In genomic region chr5:89313044-89313443, GRCh38 we compare ENCODE assay signal across 9 cellular contexts.
A peak's percentile ranks its signal among the peaks of the same experiment; 100 is the strongest.
DNase-seq lines count a peak whose midpoint lies in the region; ATAC-seq and TF ChIP-seq lines count a peak whose summit lies in the region.
"Had no signal": no experiment of that assay in that cellular context is flagged by ENCODE, and none has a peak within 500 bp of the region (broad histone marks: within the 10 kb centered on the region; RNA-seq: fewer than 3 reads in every experiment).

No MANE protein-coding gene starts in this region.

- DNase-seq in NCI-H510A treated with DMSO at 0.1 percent for 48 hours (lab: John Stamatoyannopoulos, UW): peak; percentile 13
- no peak for DNase-seq in NCI-H510A (lab: John Stamatoyannopoulos, UW)
- peak; percentile 80 for DNase-seq in MG63
- peak; percentile 68 for DNase-seq in choroid plexus epithelial cell (ENCODE audit: low read depth)
- peak; percentile 34 for DNase-seq in retinal pigment epithelial cell (ENCODE audit: low read depth)
- DNase-seq in HT-29 (ENCODE audit: low spot score): no peak
- no peak for DNase-seq in SKM-1 treated with dmso at 0.1 percent for 144 hours (lab: John Stamatoyannopoulos, UW; ENCODE audit: unreplicated experiment)
- DNase-seq: activated CD8-positive, alpha-beta memory T cell treated with anti-CD3 and anti-CD28 coated beads, Interleukin-2, amount 10 ng/mL, durations not matched to agents 7 days and 5 days had no signal

- H3K4me3 ChIP-seq in MG63 (no peak overlapping the region), choroid plexus epithelial cell (ENCODE audit: low read depth, low read length) (no peak overlapping the region), retinal pigment epithelial cell (ENCODE audit: low read length) (no peak overlapping the region)

- no peak for ATAC-seq in GM21515 (IDR thresholded peaks at IDR 0.05; ENCODE audit: unreplicated experiment)

- H3K9me3 ChIP-seq in MG63: no peaks in the 10 kb centered on the region

- TF ChIP-seq CTCF in choroid plexus epithelial cell (conservative IDR thresholded peaks at IDR 0.05; ENCODE audit: low read depth, low read length): no peak
- TF ChIP-seq CTCF in retinal pigment epithelial cell (conservative IDR thresholded peaks at IDR 0.05; ENCODE audit: low read depth, low read length): no peak

- H3K27me3 ChIP-seq in MG63: no peaks in the 10 kb centered on the region

- no peaks in the 10 kb centered on the region for H3K36me3 ChIP-seq in MG63

Comparison
In these comparisons a context has a peak if more than half of its experiments do, and no peak if none do; other contexts are left out.
1. DNase-seq: peak in NCI-H510A treated with DMSO at 0.1 percent for 48 hours (single experiment), MG63 (single experiment), choroid plexus epithelial cell (single experiment) and retinal pigment epithelial cell (single experiment); none in NCI-H510A (single experiment), HT-29 (single experiment) and SKM-1 treated with dmso at 0.1 percent for 144 hours (single experiment).